25 cellular contexts compared by ENCODE assay signal in the genomic region with DNA sequence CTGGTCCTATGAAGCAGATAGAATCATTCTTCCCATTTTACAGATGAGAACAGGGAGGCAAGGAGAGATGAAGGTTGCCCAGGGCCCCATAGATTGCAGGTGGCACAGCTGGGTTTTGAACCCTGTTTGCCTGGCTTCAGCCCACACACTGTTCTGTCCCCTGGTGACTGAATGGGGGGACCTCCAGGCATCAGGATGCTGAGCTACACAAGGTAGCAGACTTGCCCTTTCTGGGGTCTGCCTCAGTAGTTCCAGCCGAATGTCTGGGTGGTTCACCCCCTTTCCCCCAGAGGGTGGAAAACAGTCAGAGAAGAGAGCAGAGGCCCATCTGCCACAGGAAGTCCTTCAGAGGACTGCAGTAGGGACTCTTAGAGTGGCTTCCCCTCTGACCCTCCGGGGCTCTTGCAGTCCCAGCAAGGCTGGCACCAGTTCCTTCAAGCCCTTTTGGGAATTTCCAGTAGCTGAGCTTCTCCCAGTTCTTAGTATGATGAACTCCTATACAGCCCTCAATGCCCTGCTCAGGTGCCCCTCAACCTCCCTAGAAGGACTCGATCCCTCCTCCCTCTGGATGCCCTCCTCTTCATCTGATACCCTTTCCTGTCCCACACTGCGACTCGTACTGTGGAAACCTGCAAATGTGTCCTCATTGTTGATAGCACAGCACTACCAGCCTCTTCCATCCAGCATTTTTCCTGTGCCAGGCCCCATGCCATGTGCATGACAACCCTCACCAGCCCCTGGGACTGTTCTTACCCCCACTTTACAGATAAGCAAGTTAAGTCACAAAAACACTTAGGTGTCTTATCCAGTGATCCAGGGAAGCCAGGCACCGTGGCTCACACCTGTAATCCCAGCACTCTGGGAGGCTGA.
DNase-seq lines count a peak whose midpoint lies in the region; ATAC-seq, FAIRE-seq and TF ChIP-seq lines count a peak whose summit lies in the region.
"Had no signal": no experiment of that assay in that cellular context is flagged by ENCODE, and none has a peak within 500 bp of the region (broad histone marks: within the 10 kb centered on the region; RNA-seq: fewer than 3 reads in every experiment).

No MANE protein-coding gene starts in this region.

- TF ChIP-seq EP300 in K562 (IDR thresholded peaks at IDR 0.05; ENCODE audit: low read length) = no peak

- DNase-seq in CD8-positive, alpha-beta T cell = no peak
- no peak for DNase-seq in K562 (ENCODE audit: extremely low read depth in 1 of 4, low spot score in 3 of 4)
- no peak for DNase-seq in nephron progenitor cell
- no peak for DNase-seq in OCI-LY7 (ENCODE audit: low spot score)
- no peak for DNase-seq in mammary epithelial cell
- DNase-seq in germinal center (ENCODE audit: low spot score) = no peak
- DNase-seq: activated CD4-positive, CD25-positive, alpha-beta regulatory T cell; activated naive CD4-positive, alpha-beta T cell treated with anti-CD3 and anti-CD28 coated beads for 36 hours; activated T-cell treated with anti-CD3 and anti-CD28 coated beads, Interleukin-2, amount 50 U/mL, for 48 hours; central memory CD4-positive, alpha-beta T cell; dermis blood vessel endothelial cell; EL; HCEC 1CT; kidney glomerular epithelial cell; NCI-H1417; NCI-H2081 treated with DMSO at 0.1 percent for 48 hours; NCI-H82; retina; stimulated activated CD4-positive, alpha-beta T cell treated with anti-CD3 and anti-CD28 coated beads, Interleukin-2, amount 100 ng/mL, for 48 hours; stimulated activated naive CD4-positive, alpha-beta T cell; testis had no signal

- H3K27ac ChIP-seq in BLaER1 (0 out of 2 replicates have a peak overlapping the region, but pooled peaks have one; percentile 18), K562 (ENCODE audit: extremely low read depth, low read depth, low read length) (no peak overlapping the region), OCI-LY7 (ENCODE audit: low read depth, low read length, poor library complexity, severe bottlenecking) (no peak overlapping the region), mammary epithelial cell (ENCODE audit: insufficient read depth, low read depth, low read length) (no peak overlapping the region)
- H3K27ac ChIP-seq in CD8-positive, alpha-beta T cell (ENCODE audit: low read depth, low read length) = no peak overlapping the region
- H3K27ac ChIP-seq: ascending aorta, testis had no signal

- TF ChIP-seq POLR2A in K562 (conservative IDR thresholded peaks at IDR 0.05) = no peak

- intact Hi-C loops in CD8-positive, alpha-beta T cell (cut with DNase I, micrococcal nuclease) = no loop called here
- intact Hi-C loops in K562 (cut with micrococcal nuclease) = no loop called here
- intact Hi-C loops in OCI-LY7 (cut with micrococcal nuclease; ENCODE audit: unreplicated experiment) = loop anchor here (2.0 kb wide), 1 partner anchor 24 kb away; no protein-coding TSS in a partner anchor
- intact Hi-C loops in mammary epithelial cell (cut with micrococcal nuclease) = no loop called here

- H3K4me2 ChIP-seq in BLaER1 (no peak overlapping the region; the same call in 1 of the 2 replicates), K562 (ENCODE audit: insufficient read depth, low read length) (no peak overlapping the region), OCI-LY7 (ENCODE audit: low read length) (no peak overlapping the region), mammary epithelial cell (ENCODE audit: insufficient read depth, low read depth, low read length) (no peak overlapping the region)

- H3K4me1 Mint-ChIP-seq in CD8-positive, alpha-beta T cell (ENCODE audit: low read depth) = peaks cover 19% of the 10 kb centered on the region
- peaks cover 69% of the 10 kb centered on the region for H3K4me1 Mint-ChIP-seq in nephron progenitor cell
- H3K4me1 Mint-ChIP-seq: CD14-positive monocyte, IgD-negative memory B cell had no signal

- 18% methylated on average over 6 of the region's 6 CpGs for WGBS in K562 (ENCODE audit: insufficient coverage, low coverage, missing lambda C conversion rate)
- 80% methylated on average over 4 of the region's 6 CpGs for whole genome bisulfite sequencing in mammary epithelial cell (ENCODE audit: low coverage, missing lambda C conversion rate)

- no peak for FAIRE-seq in K562 (lab: Jason Lieb, UNC)

- H3K9me3 ChIP-seq in BLaER1 (no peaks in the 10 kb centered on the region), K562 (replicated peaks; ENCODE audit: control insufficient read depth, insufficient read depth, low read depth, low read length) (no peaks in the 10 kb centered on the region), OCI-LY7 (ENCODE audit: low read length) (no peaks in the 10 kb centered on the region), mammary epithelial cell (replicated peaks; ENCODE audit: insufficient read depth, low read length) (no peaks in the 10 kb centered on the region)
- H3K9me3 ChIP-seq in CD8-positive, alpha-beta T cell (ENCODE audit: low read length) = no peaks in the 10 kb centered on the region
- H3K9me3 ChIP-seq: ascending aorta, testis had no signal

- H3K4me3 ChIP-seq in BLaER1 = no peak overlapping the region
- H3K4me3 ChIP-seq in CD8-positive, alpha-beta T cell (ENCODE audit: low read depth, low read length) = no peak overlapping the region
- no peak overlapping the region for H3K4me3 ChIP-seq in K562
- H3K4me3 ChIP-seq in OCI-LY7 (ENCODE audit: low read depth, low read length, poor library complexity, severe bottlenecking) = no peak overlapping the region
- H3K4me3 ChIP-seq in mammary epithelial cell (replicated peaks in 1 of 3; ENCODE audit: insufficient read depth in 1 of 3, low read depth in 2 of 3, low read length in 3 of 3) = no peak overlapping the region
- H3K4me3 ChIP-seq: ascending aorta, testis had no signal

- dilution Hi-C loops in mammary epithelial cell (cut with HindIII; ENCODE audit: low sequenced_read_pairs) = no loop called here

- H3K79me2 ChIP-seq in K562 (ENCODE audit: control insufficient read depth, insufficient read depth, low read length) (no peaks in the 10 kb centered on the region), OCI-LY7 (ENCODE audit: insufficient read depth, low read depth, low read length) (no peaks in the 10 kb centered on the region), mammary epithelial cell (ENCODE audit: insufficient read depth, low read length) (no peaks in the 10 kb centered on the region)

- BruUV-seq in K562 (replicated peaks; lab: Mats Ljungman, UMichigan) (no TSS peak), OCI-LY7 (replicated peaks; lab: Mats Ljungman, UMichigan) (no TSS peak), mammary epithelial cell (replicated peaks; lab: Mats Ljungman, UMichigan) (no TSS peak)

- peak overlapping the region; percentile 62 for H3K27ac Mint-ChIP-seq in CD8-positive, alpha-beta T cell
- H3K27ac Mint-ChIP-seq in nephron progenitor cell = peak overlapping the region; percentile 96
- H3K27ac Mint-ChIP-seq: activated naive CD4-positive, alpha-beta T cell treated with anti-CD3 and anti-CD28 coated beads for 36 hours had no signal

- no peaks in the 10 kb centered on the region for H3K27me3 ChIP-seq in BLaER1
- no peaks in the 10 kb centered on the region for H3K27me3 ChIP-seq in CD8-positive, alpha-beta T cell (ENCODE audit: insufficient read depth, low read length)
- H3K27me3 ChIP-seq in K562 (ENCODE audit: control insufficient read depth in 2 of 2, insufficient read depth in 2 of 2, low read length in 2 of 2) = peaks cover 0 to 6% of the 10 kb centered on the region in 2 experiments; a peak in 1 of 5 replicates
- H3K27me3 ChIP-seq in mammary epithelial cell (ENCODE audit: insufficient read depth, low read length) = no peaks in the 10 kb centered on the region
- H3K27me3 ChIP-seq: ascending aorta, testis had no signal

- ATAC-seq in CD8-positive, alpha-beta T cell = no peak
- no peak for ATAC-seq in K562

- no peak for TF ChIP-seq CTCF in CD8-positive, alpha-beta T cell (IDR thresholded peaks at IDR 0.05)
- no peak for TF ChIP-seq CTCF in K562 (IDR thresholded peaks at IDR 0.05 in 2 of 3, conservative IDR thresholded peaks at IDR 0.05 in 1 of 3; ENCODE audit: insufficient read depth in 2 of 3, low read depth in 1 of 3, low read length in 3 of 3)
- no peak for TF ChIP-seq CTCF in nephron progenitor cell (IDR thresholded peaks at IDR 0.05)
- TF ChIP-seq CTCF in OCI-LY7 (conservative IDR thresholded peaks at IDR 0.05; ENCODE audit: low read length) = no peak
- TF ChIP-seq CTCF in mammary epithelial cell (conservative IDR thresholded peaks at IDR 0.05 in 1 of 2, IDR thresholded peaks at IDR 0.05 in 1 of 2; ENCODE audit: extremely low read depth in 1 of 2, insufficient read depth in 1 of 2, low read depth in 1 of 2, low read length in 2 of 2) = no peak

- H3K9ac ChIP-seq in BLaER1 (no peak overlapping the region), K562 (ENCODE audit: insufficient read depth in 1 of 2, low read depth in 2 of 2, low read length in 2 of 2) (no peak overlapping the region), mammary epithelial cell (ENCODE audit: insufficient read depth, low read length) (no peak overlapping the region)

- H3K36me3 ChIP-seq in BLaER1 (no peaks in the 10 kb centered on the region), K562 (ENCODE audit: control insufficient read depth, insufficient read depth, low read length) (no peaks in the 10 kb centered on the region), OCI-LY7 (ENCODE audit: insufficient read depth, low read length) (no peaks in the 10 kb centered on the region), mammary epithelial cell (ENCODE audit: insufficient read depth, low read length) (no peaks in the 10 kb centered on the region)
- H3K36me3 ChIP-seq in CD8-positive, alpha-beta T cell (ENCODE audit: insufficient read depth, low read length) = no peaks in the 10 kb centered on the region
- H3K36me3 ChIP-seq: ascending aorta had no signal

- in situ Hi-C loops in K562 (cut with MboI) = no loop called here
- in situ Hi-C loops in mammary epithelial cell (cut with MboI; ENCODE audit: low sequenced_read_pairs in 2 of 2) = no loop called here

- H3K27me3 Mint-ChIP-seq in CD8-positive, alpha-beta T cell (ENCODE audit: low read depth) = peaks cover 2% of the 10 kb centered on the region
- no peaks in the 10 kb centered on the region for H3K27me3 Mint-ChIP-seq in nephron progenitor cell (ENCODE audit: low read depth, poor library complexity)

- H2AFZ ChIP-seq in K562 (ENCODE audit: low read depth, low read length) = no peak overlapping the region
- H2AFZ ChIP-seq in OCI-LY7 (ENCODE audit: low read length) = no peak overlapping the region
- no peak overlapping the region for H2AFZ ChIP-seq in mammary epithelial cell (ENCODE audit: low read depth, low read length)

- H4K20me1 ChIP-seq in BLaER1 (no peaks in the 10 kb centered on the region), K562 (replicated peaks; ENCODE audit: control insufficient read depth, insufficient read depth, low read length) (no peaks in the 10 kb centered on the region), OCI-LY7 (ENCODE audit: insufficient read depth, low read length) (no peaks in the 10 kb centered on the region), mammary epithelial cell (ENCODE audit: insufficient read depth, low read length) (no peaks in the 10 kb centered on the region)

- POLR2A ChIA-PET in CD8-positive, alpha-beta T cell (lab: Charles Lee) = no interaction called here
- POLR2A ChIA-PET in K562 (lab: Yijun Ruan, JAX) (interaction anchor here (1.0 kb wide), 1 partner anchor 12 kb away, joined by 3 read pairs; no protein-coding TSS in a partner anchor), OCI-LY7 (lab: Charles Lee) (no interaction called here)

- H3K36me3 Mint-ChIP-seq in CD8-positive, alpha-beta T cell = no peaks in the 10 kb centered on the region
- no peaks in the 10 kb centered on the region for H3K36me3 Mint-ChIP-seq in nephron progenitor cell (ENCODE audit: low read depth)
- H3K36me3 Mint-ChIP-seq: CD14-positive monocyte had no signal

- H3K4me1 ChIP-seq in BLaER1 (peaks cover 68% of the 10 kb centered on the region), K562 (replicated peaks in 1 of 2; ENCODE audit: control insufficient read depth in 2 of 2, insufficient read depth in 2 of 2, low read length in 2 of 2) (no peaks in the 10 kb centered on the region; a peak in 1 of 5 replicates), OCI-LY7 (ENCODE audit: insufficient read depth, low read length, poor library complexity, severe bottlenecking) (peaks cover 6% of the 10 kb centered on the region), mammary epithelial cell (ENCODE audit: insufficient read depth, low read length) (no peaks in the 10 kb centered on the region)
- H3K4me1 ChIP-seq in CD8-positive, alpha-beta T cell (ENCODE audit: insufficient read depth, low read length) = peaks cover 10% of the 10 kb centered on the region
- H3K4me1 ChIP-seq: ascending aorta had no signal

- no peaks in the 10 kb centered on the region for H3K9me2 ChIP-seq in OCI-LY7 (ENCODE audit: insufficient read depth, low read length)

- no peaks in the 10 kb centered on the region for H3K9me3 Mint-ChIP-seq in CD8-positive, alpha-beta T cell
- no peaks in the 10 kb centered on the region for H3K9me3 Mint-ChIP-seq in nephron progenitor cell
- H3K9me3 Mint-ChIP-seq: activated naive CD4-positive, alpha-beta T cell treated with anti-CD3 and anti-CD28 coated beads for 36 hours; CD14-positive monocyte; IgD-negative memory B cell had no signal

- CTCF ChIA-PET in CD8-positive, alpha-beta T cell (lab: Charles Lee) = no interaction called here
- CTCF ChIA-PET in K562 (lab: Yijun Ruan, JAX; ENCODE audit: low intra/inter-chr PET ratio) (no interaction called here), OCI-LY7 (lab: Charles Lee; ENCODE audit: unreplicated experiment) (interaction anchor here (0.5 kb wide), 1 partner anchor 64 kb away, joined by 3 read pairs; no protein-coding TSS in a partner anchor), mammary epithelial cell (lab: Charles Lee; ENCODE audit: low non-redundant PET) (no interaction called here)

- no peak overlapping the region for H3K4me3 Mint-ChIP-seq in CD8-positive, alpha-beta T cell
- no peak overlapping the region for H3K4me3 Mint-ChIP-seq in nephron progenitor cell
- H3K4me3 Mint-ChIP-seq: activated naive CD4-positive, alpha-beta T cell treated with anti-CD3 and anti-CD28 coated beads for 36 hours; CD14-positive monocyte; IgD-negative memory B cell had no signal

- no peak for TF ChIP-seq RAD21 in K562 (CRISPR knock-in tag; conservative IDR thresholded peaks at IDR 0.05 in 1 of 2, IDR thresholded peaks at IDR 0.05 in 1 of 2)

- no peaks in the 10 kb centered on the region for H3K9me1 ChIP-seq in K562 (ENCODE audit: control insufficient read depth, insufficient read depth, low read length)
